In genomic region chr18:22405142-22405541, GRCh38 we compare ENCODE assay signal across 11 cellular contexts. TPM values are rescaled to one million over a fixed set of nuclear protein-coding genes. Genes with fewer than 3 reads are reported as not detected.
"Had no signal": no experiment of that assay in that cellular context is flagged by ENCODE, and none has a peak within 500 bp of the region (broad histone marks: within the 10 kb centered on the region; RNA-seq: fewer than 3 reads in every experiment).

No MANE protein-coding gene starts in this region.

- H3K27ac Mint-ChIP-seq: IgD-negative memory B cell had no signal

- H3K4me1 Mint-ChIP-seq: IgD-negative memory B cell had no signal

- H3K4me3 ChIP-seq: K562 had no signal

- H3K4me2 ChIP-seq: KMS-11 had no signal

- H3K27ac ChIP-seq: HL-60, KMS-11 had no signal

- ATAC-seq: HepG2, K562 had no signal

- DNase-seq: IMR-90, KBM-7, KG1 had no signal

- H3K36me3 Mint-ChIP-seq: IgD-negative memory B cell had no signal

- H3K4me3 Mint-ChIP-seq: IgD-negative memory B cell had no signal

- FAIRE-seq: HepG2, HTR-8/SVneo, K562 had no signal

- H3K9ac ChIP-seq: KMS-11 had no signal

- H3K27me3 Mint-ChIP-seq: IgD-negative memory B cell had no signal

RNA-seq across cellular contexts. Expression of gene CTAGE1, which starts 12.6 kb away (rescaled TPM):
- total RNA-seq: HT-29, HT1080, IMR-90, K562 had no signal
- polyA plus RNA-seq: HepG2, IgD-negative memory B cell, K562 had no signal
